30 cellular contexts compared by ENCODE assay signal in the genomic region with DNA sequence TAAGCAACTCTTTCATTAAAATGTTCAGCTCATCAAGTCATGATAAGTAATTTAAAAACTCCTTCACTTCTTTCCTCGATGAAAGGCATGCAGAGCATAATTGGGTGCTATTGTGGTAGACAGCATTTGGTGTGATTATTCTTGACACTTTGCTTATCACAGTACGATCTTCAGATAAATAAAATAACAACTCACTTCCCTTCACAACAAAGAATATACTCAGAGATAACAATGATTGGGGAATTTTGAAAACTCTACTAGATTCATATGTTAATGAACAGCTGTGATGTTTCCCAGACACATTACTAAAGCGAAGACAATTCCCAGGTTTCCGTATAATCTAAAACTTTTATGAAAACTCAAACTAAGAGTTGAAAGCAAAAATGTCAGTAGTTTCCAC.
"Had no signal": no experiment of that assay in that cellular context is flagged by ENCODE, and none has a peak within 500 bp of the region (broad histone marks: within the 10 kb centered on the region; RNA-seq: fewer than 3 reads in every experiment).

No MANE protein-coding gene starts in this region.

- H3K4me3 Mint-ChIP-seq: immature natural killer cell; mesothelial cell of epicardium; naive thymus-derived CD4-positive, alpha-beta T cell; natural killer cell treated with Interleukin-12 subunit alpha and Interleukin-12 subunit beta and Interleukin-15 and Interleukin-18, amount 100 ng/mL, for 72 hours; stimulated activated effector memory CD8-positive, alpha-beta T cell treated with anti-CD3 and anti-CD28 coated beads, Interleukin-12 subunit alpha, Interleukin-12 subunit beta, amount 100 ng/mL, for 72 hours; stimulated activated naive CD8-positive, alpha-beta T cell treated with anti-CD3 and anti-CD28 coated beads, Interleukin-15, Interleukin-2, amounts not matched to agents 100 ng/mL and 50 ng/mL, for 24 hours; type B pancreatic cell had no signal

- ATAC-seq: left colon; left lung; lower lobe of right lung; naive thymus-derived CD4-positive, alpha-beta T cell; natural killer cell treated with Interleukin-12 subunit alpha and Interleukin-12 subunit beta and Interleukin-15 and Interleukin-18, amount 100 ng/mL, for 72 hours; pancreas; right cardiac atrium; sciatic nerve; stimulated activated effector memory CD8-positive, alpha-beta T cell treated with anti-CD3 and anti-CD28 coated beads, Interleukin-12 subunit alpha, Interleukin-12 subunit beta, amount 100 ng/mL, for 72 hours had no signal

- H3K27ac ChIP-seq: left lung, lower lobe of right lung, pancreas, prostate gland, skin epidermis, suprapubic skin, tibial nerve, uterus had no signal

- DNase-seq: hypothalamus; immature natural killer cell; kidney; left colon; left lung; lower lobe of right lung; mammary epithelial cell; mesenchymal stem cell; naive thymus-derived CD4-positive, alpha-beta T cell; nucleus accumbens; pancreas; posterior cingulate gyrus; retina; right cardiac atrium; stimulated activated CD4-positive, alpha-beta T cell treated with anti-CD3 and anti-CD28 coated beads, Interleukin-12 subunit alpha, Interleukin-12 subunit beta, amount 100 ng/mL, for 4 hours; stimulated activated CD4-positive, alpha-beta T cell treated with anti-CD3 and anti-CD28 coated beads, Interleukin-15, amount 100 ng/mL, for 24 hours; stimulated activated CD4-positive, alpha-beta T cell treated with anti-CD3 and anti-CD28 coated beads, Interleukin-2, amount 100 ng/mL, for 24 hours; stimulated activated CD4-positive, alpha-beta T cell treated with anti-CD3 and anti-CD28 coated beads, Interleukin-4, amount 100 ng/mL, for 24 hours; stimulated activated naive CD4-positive, alpha-beta T cell; uterus had no signal

- H3K9me3 Mint-ChIP-seq: mesothelial cell of epicardium; stimulated activated naive CD8-positive, alpha-beta T cell treated with anti-CD3 and anti-CD28 coated beads, Interleukin-15, Interleukin-2, amounts not matched to agents 100 ng/mL and 50 ng/mL, for 24 hours; type B pancreatic cell had no signal

- H3K4me3 ChIP-seq: left lung, lower lobe of right lung, pancreas, prostate gland, skin epidermis, suprapubic skin, tibial nerve, uterus had no signal

- H3K27me3 ChIP-seq: left lung, pancreas, suprapubic skin, tibial nerve, uterus had no signal

- H3K36me3 Mint-ChIP-seq: mesothelial cell of epicardium; naive thymus-derived CD4-positive, alpha-beta T cell; natural killer cell treated with Interleukin-12 subunit alpha and Interleukin-12 subunit beta and Interleukin-15 and Interleukin-18, amount 100 ng/mL, for 72 hours; stimulated activated effector memory CD8-positive, alpha-beta T cell treated with anti-CD3 and anti-CD28 coated beads, Interleukin-12 subunit alpha, Interleukin-12 subunit beta, amount 100 ng/mL, for 72 hours; type B pancreatic cell had no signal

- H3K9me3 ChIP-seq: left lung, lower lobe of right lung, pancreas, prostate gland, suprapubic skin, tibial nerve, uterus had no signal

- H3K27ac Mint-ChIP-seq: immature natural killer cell; mesothelial cell of epicardium; naive thymus-derived CD4-positive, alpha-beta T cell; natural killer cell treated with Interleukin-12 subunit alpha and Interleukin-12 subunit beta and Interleukin-15 and Interleukin-18, amount 100 ng/mL, for 72 hours; stimulated activated effector memory CD8-positive, alpha-beta T cell treated with anti-CD3 and anti-CD28 coated beads, Interleukin-12 subunit alpha, Interleukin-12 subunit beta, amount 100 ng/mL, for 72 hours; stimulated activated naive CD8-positive, alpha-beta T cell treated with anti-CD3 and anti-CD28 coated beads, Interleukin-15, Interleukin-2, amounts not matched to agents 100 ng/mL and 50 ng/mL, for 24 hours; type B pancreatic cell had no signal

- H3K4me1 ChIP-seq: left lung, lower lobe of right lung, pancreas, prostate gland, suprapubic skin, tibial nerve, uterus had no signal

- H3K27me3 Mint-ChIP-seq: naive thymus-derived CD4-positive, alpha-beta T cell; natural killer cell treated with Interleukin-12 subunit alpha and Interleukin-12 subunit beta and Interleukin-15 and Interleukin-18, amount 100 ng/mL, for 72 hours; stimulated activated naive CD8-positive, alpha-beta T cell treated with anti-CD3 and anti-CD28 coated beads, Interleukin-15, Interleukin-2, amounts not matched to agents 100 ng/mL and 50 ng/mL, for 24 hours; type B pancreatic cell had no signal

- H3K4me1 Mint-ChIP-seq: immature natural killer cell; mesothelial cell of epicardium; naive thymus-derived CD4-positive, alpha-beta T cell; stimulated activated effector memory CD8-positive, alpha-beta T cell treated with anti-CD3 and anti-CD28 coated beads, Interleukin-12 subunit alpha, Interleukin-12 subunit beta, amount 100 ng/mL, for 72 hours had no signal

- H3K36me3 ChIP-seq: left lung, lower lobe of right lung, pancreas, prostate gland, suprapubic skin, tibial nerve, uterus had no signal
